In the genomic region with DNA sequence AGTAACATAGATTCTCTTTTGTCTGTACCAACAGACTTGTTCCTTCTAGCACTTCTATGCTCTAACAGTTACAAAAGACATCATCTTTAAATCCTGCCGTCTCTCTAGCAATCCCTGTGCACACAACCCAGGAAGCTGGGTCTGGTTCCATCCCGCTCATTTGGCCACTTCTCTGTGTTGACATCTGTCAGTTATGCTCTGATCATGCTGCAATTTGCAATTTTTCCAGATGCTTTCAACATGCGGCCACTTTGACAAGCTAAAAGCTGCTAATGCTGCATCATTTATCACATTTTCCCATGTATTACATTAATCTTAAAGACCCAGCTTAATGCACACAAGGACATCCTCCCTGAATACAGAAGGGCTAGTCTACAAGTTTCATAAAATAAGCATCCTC, we compare ENCODE assay signal across 27 cellular contexts. TPM values are rescaled to one million over a fixed set of nuclear protein-coding genes. Genes with fewer than 3 reads are reported as not detected.
"Had no signal": no experiment of that assay in that cellular context is flagged by ENCODE, and none has a peak within 500 bp of the region (broad histone marks: within the 10 kb centered on the region; RNA-seq: fewer than 3 reads in every experiment).

No MANE protein-coding gene starts in this region.

- H3K36me3 ChIP-seq: colonic mucosa, esophagus squamous epithelium, gastrocnemius medialis, heart right ventricle, left lung, lower lobe of right lung had no signal

- H3K27ac Mint-ChIP-seq: dendritic cell treated with granulocyte-macrophage colony-stimulating factor and Interleukin-4, amounts not matched to agents 40 ng/mL and 50 ng/mL, for 4 days; mesothelial cell of epicardium had no signal

- ATAC-seq: gastrocnemius medialis, heart right ventricle, left cardiac atrium, left lung, left ventricle myocardium superior, lower lobe of right lung, mucosa of descending colon had no signal

- H3K27me3 ChIP-seq: colonic mucosa, gastrocnemius medialis, left lung had no signal

- H3K9me3 ChIP-seq: colonic mucosa, gastrocnemius medialis, mucosa of descending colon had no signal

- H3K36me3 Mint-ChIP-seq: mesothelial cell of epicardium had no signal

- H3K4me3 Mint-ChIP-seq: dendritic cell treated with granulocyte-macrophage colony-stimulating factor and Interleukin-4, amounts not matched to agents 40 ng/mL and 50 ng/mL, for 4 days; mesothelial cell of epicardium had no signal

- H3K4me1 ChIP-seq: colonic mucosa, esophagus squamous epithelium, left lung, lower lobe of right lung had no signal

- H3K27ac ChIP-seq: colonic mucosa, esophagus squamous epithelium, gastrocnemius medialis, heart right ventricle, left lung, lower lobe of right lung had no signal

- H3K4me3 ChIP-seq: colonic mucosa, esophagus squamous epithelium, gastrocnemius medialis, heart right ventricle, left lung, lower lobe of right lung, mucosa of descending colon had no signal

- DNase-seq: colonic mucosa; cortex of kidney; effector memory CD4-positive, alpha-beta T cell; esophagus squamous epithelium; foreskin fibroblast; foreskin melanocyte; gastrocnemius medialis; glutamatergic neuron; heart right ventricle; hippocampal formation; left cardiac atrium; left lung; left ventricle myocardium superior; lower lobe of right lung; mesenchymal stem cell; mucosa of descending colon had no signal

RNA-seq across cellular contexts. Expression of gene LRRC52, which starts 19.2 kb away (rescaled TPM):
- total RNA-seq: colonic mucosa, dermis microvascular lymphatic vessel endothelial cell, endothelial cell of umbilical vein, epithelial cell of proximal tubule, esophagus squamous epithelium, glomerular endothelial cell, kidney epithelial cell, left lung, left ventricle myocardium superior, lower leg skin, lung microvascular endothelial cell, mesenteric fat pad, mesothelial cell of epicardium, myocyte had no signal
